ENCODE assay signal across 18 cellular contexts in genomic region chr17:35534694-35535093, GRCh38. TPM values are rescaled to one million over a fixed set of nuclear protein-coding genes. Genes with fewer than 3 reads are reported as not detected.
DNase-seq lines count a peak whose midpoint lies in the region; ATAC-seq and TF ChIP-seq lines count a peak whose summit lies in the region.
"Had no signal": no experiment of that assay in that cellular context is flagged by ENCODE, and none has a peak within 500 bp of the region (broad histone marks: within the 10 kb centered on the region; RNA-seq: fewer than 3 reads in every experiment).

No MANE protein-coding gene starts in this region.

- H3K4me1 ChIP-seq in effector memory CD4-positive, alpha-beta T cell (ENCODE audit: control insufficient read depth, insufficient read depth, low read length, poor library complexity, severe bottlenecking) = peaks cover 31% of the 10 kb centered on the region
- H3K4me1 ChIP-seq in stomach = peaks cover 9 to 29% (median 21%) of the 10 kb centered on the region in 4 donors
- peaks cover 0 to 41% (median 26%) of the 10 kb centered on the region in 12 donors for H3K4me1 ChIP-seq in heart left ventricle

- no peaks in the 10 kb centered on the region for H3K27me3 Mint-ChIP-seq in activated T-cell treated with anti-CD3 and anti-CD28 coated beads, Interleukin-2, amount 50 U/mL, for 72 hours (ENCODE audit: low read depth)
- H3K27me3 Mint-ChIP-seq in T-helper 17 cell = no peaks in the 10 kb centered on the region

- DNase-seq in activated T-cell treated with anti-CD3 and anti-CD28 coated beads, Interleukin-2, amount 50 U/mL, for 72 hours = no peak
- DNase-seq in activated T-cell treated with anti-CD3 and anti-CD28 coated beads, Interleukin-2, amount 50 U/mL, for 48 hours = no peak
- no peak for DNase-seq in T-helper 17 cell
- DNase-seq in effector memory CD4-positive, alpha-beta T cell = no peak
- DNase-seq in stomach = no peak
- no peak for DNase-seq in NCI-H2081 treated with DMSO at 0.1 percent for 48 hours (lab: John Stamatoyannopoulos, UW)
- DNase-seq in heart left ventricle = no peak
- DNase-seq: amniotic stem cell; caudate nucleus; effector CD8-positive, alpha-beta T cell; NCI-H146; NCI-H446 had no signal

- H3K27ac Mint-ChIP-seq in activated T-cell treated with anti-CD3 and anti-CD28 coated beads, Interleukin-2, amount 50 U/mL, for 72 hours = peak overlapping the region; percentile 100
- peak overlapping the region; percentile 97 for H3K27ac Mint-ChIP-seq in T-helper 17 cell
- H3K27ac Mint-ChIP-seq: mesothelial cell of epicardium had no signal

- H3K9me3 Mint-ChIP-seq in activated T-cell treated with anti-CD3 and anti-CD28 coated beads, Interleukin-2, amount 50 U/mL, for 72 hours = peaks cover 0 to 2% of the 10 kb centered on the region in 2 donors
- H3K9me3 Mint-ChIP-seq: mesothelial cell of epicardium had no signal

- ATAC-seq in activated T-cell treated with anti-CD3 and anti-CD28 coated beads, Interleukin-2, amount 50 U/mL, for 72 hours (replicated peaks in 1 of 2) = no peak
- ATAC-seq in T-helper 17 cell = no peak
- ATAC-seq in HG03097 (IDR thresholded peaks at IDR 0.05; ENCODE audit: low FRiP score, unreplicated experiment) = no peak
- ATAC-seq in heart left ventricle = no peak

- peaks cover 76% of the 10 kb centered on the region for H3K4me1 Mint-ChIP-seq in activated T-cell treated with anti-CD3 and anti-CD28 coated beads, Interleukin-2, amount 50 U/mL, for 72 hours (ENCODE audit: low read depth)
- peaks cover 45% of the 10 kb centered on the region for H3K4me1 Mint-ChIP-seq in T-helper 17 cell

- intact Hi-C loops in stomach (cut with DNase I; ENCODE audit: low total_unique reads) (loop anchor here (5.0 kb wide), 2 partner anchors 222 to 362 kb away; no protein-coding TSS in a partner anchor), heart left ventricle (cut with DNase I) (loop anchor here in 9 of 10 donors (1.0 to 10.0 kb wide), 12 partner anchors 82 to 1112 kb away; partner anchors contain the start of genes SLFN12 (in 4 of the 9), SLFN5 (in 3 of the 9), NLE1 (in 2 of the 9) and UNC45B (in 2 of the 9))

- peak overlapping the region; percentile 56 for H3K4me3 ChIP-seq in effector memory CD4-positive, alpha-beta T cell (ENCODE audit: insufficient read depth, low read depth, low read length, poor library complexity, severe bottlenecking)
- H3K4me3 ChIP-seq in stomach (no peak overlapping the region), heart left ventricle (peak overlapping the region in 2 of 12 donors; percentile 3 to 59)
- H3K4me3 ChIP-seq: right atrium auricular region had no signal

- H3K4me3 Mint-ChIP-seq in activated T-cell treated with anti-CD3 and anti-CD28 coated beads, Interleukin-2, amount 50 U/mL, for 72 hours = peak overlapping the region; percentile 76 to 86
- peak overlapping the region; percentile 98 for H3K4me3 Mint-ChIP-seq in T-helper 17 cell
- H3K4me3 Mint-ChIP-seq: mesothelial cell of epicardium had no signal

- H3K36me3 Mint-ChIP-seq in activated T-cell treated with anti-CD3 and anti-CD28 coated beads, Interleukin-2, amount 50 U/mL, for 72 hours (ENCODE audit: insufficient read depth in 2 of 2) = peaks cover 25 to 44% of the 10 kb centered on the region in 2 donors
- peaks cover 8% of the 10 kb centered on the region for H3K36me3 Mint-ChIP-seq in T-helper 17 cell (ENCODE audit: low read depth)
- H3K36me3 Mint-ChIP-seq: mesothelial cell of epicardium had no signal

- peak overlapping the region; percentile 86 for H3K27ac ChIP-seq in effector memory CD4-positive, alpha-beta T cell (ENCODE audit: insufficient read depth, low read length, poor library complexity, severe bottlenecking)
- H3K27ac ChIP-seq in stomach (peak overlapping the region in 4 of 5 donors; percentile 29 to 56 (median 42)), heart left ventricle (peak overlapping the region in 1 of 12 donors; percentile 93)
- H3K27ac ChIP-seq: right atrium auricular region had no signal

- no peak for TF ChIP-seq EP300 in stomach (IDR thresholded peaks at IDR 0.05)

- H3K36me3 ChIP-seq in effector memory CD4-positive, alpha-beta T cell (ENCODE audit: control insufficient read depth, insufficient read depth, low read length) = no peaks in the 10 kb centered on the region
- H3K36me3 ChIP-seq in stomach = no peaks in the 10 kb centered on the region
- no peaks in the 10 kb centered on the region for H3K36me3 ChIP-seq in heart left ventricle
- H3K36me3 ChIP-seq: right atrium auricular region had no signal

- no peaks in the 10 kb centered on the region for H3K27me3 ChIP-seq in effector memory CD4-positive, alpha-beta T cell (replicated peaks; ENCODE audit: control insufficient read depth, insufficient read depth, low read length, poor library complexity, severe bottlenecking)
- no peaks in the 10 kb centered on the region for H3K27me3 ChIP-seq in stomach
- no peaks in the 10 kb centered on the region for H3K27me3 ChIP-seq in heart left ventricle
- H3K27me3 ChIP-seq: right atrium auricular region had no signal

- TF ChIP-seq CTCF in stomach (IDR thresholded peaks at IDR 0.05) (no peak), heart left ventricle (IDR thresholded peaks at IDR 0.05) (no peak)

- no peaks in the 10 kb centered on the region for H3K9me3 ChIP-seq in T-helper 17 cell (ENCODE audit: control insufficient read depth, low read length, poor library complexity, severe bottlenecking)
- no peaks in the 10 kb centered on the region for H3K9me3 ChIP-seq in effector memory CD4-positive, alpha-beta T cell (ENCODE audit: control insufficient read depth, low read length)
- H3K9me3 ChIP-seq in stomach = no peaks in the 10 kb centered on the region
- no peaks in the 10 kb centered on the region for H3K9me3 ChIP-seq in heart left ventricle
- H3K9me3 ChIP-seq: right atrium auricular region had no signal

- WGBS in stomach, 5 donors = 8 to 33% (median 19%) methylated on average over 1 of the region's 1 CpG
- WGBS in heart left ventricle, 4 donors = 78 to 90% (median 82%) methylated on average over 1 of the region's 1 CpG

- TF ChIP-seq POLR2A in stomach (IDR thresholded peaks at IDR 0.05) (no peak), heart left ventricle (IDR thresholded peaks at IDR 0.05) (no peak)

RNA-seq across cellular contexts. Expression of gene SLFN12L, which starts 2.8 kb away (rescaled TPM):
- total RNA-seq in activated T-cell treated with anti-CD3 and anti-CD28 coated beads, Interleukin-2, amount 50 U/mL, for 72 hours = 10 to 100 TPM; 59.0 to 73.6 TPM
- 10 to 100 TPM; 70.0 to 90.1 TPM for total RNA-seq in T-helper 17 cell
- total RNA-seq in stomach = 1 to 10 TPM in 4 of 5 donors, under 1 TPM in 1; 0.58 to 7.0 (median 1.8) TPM
- under 1 TPM in 2 of 3 donors, not detected in 1; 0.15 to 0.37 TPM for polyA plus RNA-seq in stomach
- 1 to 10 TPM in 4 of 9 donors, under 1 TPM in 5; 0.25 to 7.3 (median 0.60) TPM for total RNA-seq in heart left ventricle
- under 1 TPM; 0.14 to 0.69 TPM for polyA plus RNA-seq in heart left ventricle
- total RNA-seq: kidney epithelial cell had no signal

RNA-seq across cellular contexts. Expression of gene SLFN14, which starts 25.9 kb away (rescaled TPM):
- total RNA-seq in activated T-cell treated with anti-CD3 and anti-CD28 coated beads, Interleukin-2, amount 50 U/mL, for 72 hours = not detected
- 1 to 10 TPM in 1 of 2 donors, not detected in 1; 7.2 TPM for total RNA-seq in T-helper 17 cell
- not detected for total RNA-seq in stomach
- polyA plus RNA-seq in stomach = not detected
- under 1 TPM in 1 of 9 donors, not detected in 8; 0.31 TPM for total RNA-seq in heart left ventricle
- polyA plus RNA-seq in heart left ventricle = not detected
- total RNA-seq: kidney epithelial cell, M059J, mesothelial cell of epicardium, right atrium auricular region, subcutaneous adipose tissue had no signal

RNA-seq across cellular contexts. Expression of gene PEX12, which starts 43.7 kb away (rescaled TPM):
- total RNA-seq in activated T-cell treated with anti-CD3 and anti-CD28 coated beads, Interleukin-2, amount 50 U/mL, for 72 hours = 1 to 10 TPM; 7.2 to 7.3 TPM
- total RNA-seq in T-helper 17 cell (1 to 10 TPM; 3.1 to 3.6 TPM), stomach (1 to 10 TPM in 3 of 5 donors, under 1 TPM in 1, not detected in 1; 0.58 to 3.2 (median 2.5) TPM), heart left ventricle (10 to 100 TPM in 2 of 9 donors, 1 to 10 TPM in 7; 6.6 to 10.8 (median 8.8) TPM)
- polyA plus RNA-seq in stomach (1 to 10 TPM in 2 of 3 donors, under 1 TPM in 1; 0.76 to 3.1 (median 1.4) TPM), heart left ventricle (1 to 10 TPM; 2.6 to 5.3 TPM)

RNA-seq across cellular contexts. Expression of gene AP2B1, which starts 52.4 kb away (rescaled TPM):
- total RNA-seq in activated T-cell treated with anti-CD3 and anti-CD28 coated beads, Interleukin-2, amount 50 U/mL, for 72 hours = 100 to 1,000 TPM; 167 to 179 TPM
- total RNA-seq in T-helper 17 cell = 100 to 1,000 TPM in 1 of 2 donors, 10 to 100 TPM in 1; 95.9 to 114 TPM
- 100 to 1,000 TPM in 1 of 5 donors, 10 to 100 TPM in 4; 45.5 to 171 (median 71.0) TPM for total RNA-seq in stomach
- 10 to 100 TPM; 21.6 to 34.1 (median 32.1) TPM for polyA plus RNA-seq in stomach
- total RNA-seq in heart left ventricle = 100 to 1,000 TPM in 7 of 9 donors, 10 to 100 TPM in 2; 67.1 to 166 (median 123) TPM
- 10 to 100 TPM; 25.0 to 66.0 TPM for polyA plus RNA-seq in heart left ventricle

Comparison
In these comparisons a context has a peak if more than half of its experiments do, and no peak if none do; other contexts are left out.
1. RNA of gene SLFN12L, which starts 2.8 kb away (total RNA-seq): 70.0 to 90.1 TPM in T-helper 17 cell and 59.0 to 73.6 TPM in activated T-cell treated with anti-CD3 and anti-CD28 coated beads, Interleukin-2, amount 50 U/mL, for 72 hours; 0.58 to 7.0 TPM in stomach and 0.25 to 7.3 TPM in heart left ventricle; every median in the first group is over 4 times any median in the second.